18 cellular contexts compared by ENCODE assay signal in the genomic region with DNA sequence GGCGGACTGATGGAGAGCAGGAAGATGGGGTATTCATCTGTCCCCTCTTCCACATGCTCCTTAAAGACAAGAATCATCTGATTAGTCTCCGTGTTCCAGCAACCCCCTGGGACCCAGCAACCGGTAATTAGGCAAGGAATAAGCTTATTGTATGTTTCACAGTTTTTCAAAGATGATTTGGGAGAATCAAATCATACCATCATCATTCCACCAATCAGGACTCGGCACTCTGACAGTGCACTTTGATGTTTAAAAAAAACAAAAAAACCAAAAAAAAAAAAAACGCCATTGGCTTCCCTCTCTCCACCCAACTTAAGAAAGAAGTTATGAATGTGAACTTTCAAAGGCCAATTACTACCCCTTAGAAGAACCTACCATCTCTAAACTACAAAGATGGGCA. TPM values are rescaled to one million over a fixed set of nuclear protein-coding genes. Genes with fewer than 3 reads are reported as not detected.
DNase-seq lines count a peak whose midpoint lies in the region; ATAC-seq and TF ChIP-seq lines count a peak whose summit lies in the region.
"Had no signal": no experiment of that assay in that cellular context is flagged by ENCODE, and none has a peak within 500 bp of the region (broad histone marks: within the 10 kb centered on the region; RNA-seq: fewer than 3 reads in every experiment).

No MANE protein-coding gene starts in this region.

- H3K36me3 Mint-ChIP-seq in HFFc6 (ENCODE audit: low read depth), result peaks cover 16% of the 10 kb centered on the region
- H3K36me3 Mint-ChIP-seq: IgD-negative memory B cell had no signal

- no peak for DNase-seq in HFFc6
- DNase-seq in SK-N-MC (ENCODE audit: low read depth, low spot score), result peak; percentile 66
- DNase-seq in GM20000 (ENCODE audit: low spot score), result no peak
- no peak for DNase-seq in Ammon's horn (ENCODE audit: low spot score)
- DNase-seq: activated CD8-positive, alpha-beta T cell treated with anti-CD3 and anti-CD28 coated beads for 36 hours; activated naive CD8-positive, alpha-beta T cell treated with anti-CD3 and anti-CD28 coated beads, Interleukin-2, amount 10 ng/mL, durations not matched to agents 7 days and 5 days; effector CD8-positive, alpha-beta T cell; kidney glomerular epithelial cell; stimulated activated naive CD8-positive, alpha-beta T cell treated with anti-CD3 and anti-CD28 coated beads, Interleukin-15, amount 100 ng/mL, for 72 hours; T-helper 17 cell had no signal

- H3K4me3 ChIP-seq in SK-N-MC (peak overlapping the region; percentile 71), gastroesophageal sphincter (no peak overlapping the region), stomach smooth muscle (ENCODE audit: low read length in 2 of 2) (no peak overlapping the region)
- H3K4me3 ChIP-seq: cardiac muscle cell had no signal

- peak overlapping the region; percentile 69; the same call in 1 of the 2 replicates for H3K4me3 Mint-ChIP-seq in HFFc6
- H3K4me3 Mint-ChIP-seq: T-helper 17 cell had no signal

- TF ChIP-seq CTCF in HFFc6 (IDR thresholded peaks at IDR 0.05), result no peak
- TF ChIP-seq CTCF in gastroesophageal sphincter (IDR thresholded peaks at IDR 0.05), result no peak
- TF ChIP-seq CTCF in GM20000 (IDR thresholded peaks at IDR 0.05; ENCODE audit: extremely low read depth, missing control alignments), result no peak

- H3K27me3 Mint-ChIP-seq in HFFc6 (ENCODE audit: insufficient read depth), result no peaks in the 10 kb centered on the region; the same call in 1 of the 2 replicates
- H3K27me3 Mint-ChIP-seq: activated CD8-positive, alpha-beta T cell treated with anti-CD3 and anti-CD28 coated beads for 36 hours; activated naive CD8-positive, alpha-beta T cell treated with anti-CD3 and anti-CD28 coated beads, Interleukin-2, amount 10 ng/mL, durations not matched to agents 7 days and 5 days; IgD-negative memory B cell; stimulated activated naive CD8-positive, alpha-beta T cell treated with anti-CD3 and anti-CD28 coated beads, Interleukin-15, amount 100 ng/mL, for 72 hours; T-helper 17 cell had no signal

- peak overlapping the region; percentile 85 for H3K27ac Mint-ChIP-seq in HFFc6
- H3K27ac Mint-ChIP-seq: activated CD8-positive, alpha-beta T cell treated with anti-CD3 and anti-CD28 coated beads for 36 hours; activated naive CD8-positive, alpha-beta T cell treated with anti-CD3 and anti-CD28 coated beads, Interleukin-2, amount 10 ng/mL, durations not matched to agents 7 days and 5 days; GM23338; stimulated activated naive CD8-positive, alpha-beta T cell treated with anti-CD3 and anti-CD28 coated beads, Interleukin-15, amount 100 ng/mL, for 72 hours; WTC11 had no signal

- H3K27ac ChIP-seq in SK-N-MC (peak overlapping the region; percentile 99), gastroesophageal sphincter (peak overlapping the region in 3 of 4 donors; percentile 65 to 97 (median 95)), stomach smooth muscle (ENCODE audit: low read length) (peak overlapping the region; percentile 55)
- H3K27ac ChIP-seq: C4-2B, cardiac muscle cell had no signal

- H3K9ac ChIP-seq in SK-N-MC (ENCODE audit: insufficient read length) (peak overlapping the region; percentile 67), stomach smooth muscle (ENCODE audit: low read length in 2 of 2) (peak overlapping the region in 1 of 2 donors; percentile 51)

- H3K4me1 ChIP-seq in gastroesophageal sphincter (peaks cover 0 to 59% (median 13%) of the 10 kb centered on the region in 3 donors), stomach smooth muscle (ENCODE audit: control insufficient read depth, insufficient read depth, low read length) (peaks cover 34% of the 10 kb centered on the region)

- H3K9me3 ChIP-seq in SK-N-MC (ENCODE audit: low read depth, low read length), result no peaks in the 10 kb centered on the region
- no peaks in the 10 kb centered on the region for H3K9me3 ChIP-seq in gastroesophageal sphincter
- no peaks in the 10 kb centered on the region for H3K9me3 ChIP-seq in stomach smooth muscle (ENCODE audit: control insufficient read depth in 2 of 2, low read length in 2 of 2)

- peaks cover 67% of the 10 kb centered on the region for H3K4me1 Mint-ChIP-seq in HFFc6 (ENCODE audit: low read depth)

- no peaks in the 10 kb centered on the region for H3K9me3 Mint-ChIP-seq in HFFc6
- H3K9me3 Mint-ChIP-seq: activated CD8-positive, alpha-beta T cell treated with anti-CD3 and anti-CD28 coated beads for 36 hours; activated naive CD8-positive, alpha-beta T cell treated with anti-CD3 and anti-CD28 coated beads, Interleukin-2, amount 10 ng/mL, durations not matched to agents 7 days and 5 days; GM23338; IgD-negative memory B cell; stimulated activated naive CD8-positive, alpha-beta T cell treated with anti-CD3 and anti-CD28 coated beads, Interleukin-15, amount 100 ng/mL, for 72 hours; WTC11 had no signal

- TF ChIP-seq POLR2A in gastroesophageal sphincter (IDR thresholded peaks at IDR 0.05), result no peak

- TF ChIP-seq EP300 in gastroesophageal sphincter (IDR thresholded peaks at IDR 0.05), result no peak

- H3K27me3 ChIP-seq in gastroesophageal sphincter (no peaks in the 10 kb centered on the region), stomach smooth muscle (ENCODE audit: control insufficient read depth in 1 of 2, insufficient read depth in 2 of 2, low read length in 2 of 2) (no peaks in the 10 kb centered on the region)
- H3K27me3 ChIP-seq: cardiac muscle cell had no signal

- no peak for ATAC-seq in gastroesophageal sphincter
- no peak for ATAC-seq in GM18498 (IDR thresholded peaks at IDR 0.05; ENCODE audit: unreplicated experiment)
- ATAC-seq: activated CD8-positive, alpha-beta T cell treated with anti-CD3 and anti-CD28 coated beads for 36 hours; GM23338; stimulated activated naive CD8-positive, alpha-beta T cell treated with anti-CD3 and anti-CD28 coated beads, Interleukin-15, amount 100 ng/mL, for 72 hours; T-helper 17 cell; WTC11 had no signal

- peaks cover 13% of the 10 kb centered on the region for H3K36me3 ChIP-seq in SK-N-MC (ENCODE audit: insufficient read depth, low read length)
- H3K36me3 ChIP-seq in gastroesophageal sphincter, result no peaks in the 10 kb centered on the region
- no peaks in the 10 kb centered on the region for H3K36me3 ChIP-seq in stomach smooth muscle (ENCODE audit: control insufficient read depth in 2 of 2, insufficient read depth in 2 of 2, low read length in 2 of 2)
- H3K36me3 ChIP-seq: cardiac muscle cell had no signal

- 76 to 89% methylated on average over 5 of the region's 5 CpGs for WGBS in gastroesophageal sphincter (ENCODE audit: low coverage in 1 of 2), 2 donors

RNA-seq across cellular contexts. Expression of a gene that starts 1.3 kb away (rescaled TPM):
- 100 to 1,000 TPM; 364 to 643 (median 408) TPM for total RNA-seq in HFFc6 (2021; fragmentation: NEBNext Ultra II Directional; extraction: Animal tissue kit (Norgen Biotek cat#: 25700))
- 1,000 to 10,000 TPM in 1 of 4 donors, 100 to 1,000 TPM in 3; 606 to 1,020 (median 666) TPM for total RNA-seq in gastroesophageal sphincter
